In genomic region chr4:185597532-185598188, GRCh38 we compare ENCODE assay signal across 8 cellular contexts.
DNase-seq lines count a peak whose midpoint lies in the region; ATAC-seq, FAIRE-seq and TF ChIP-seq lines count a peak whose summit lies in the region.

No MANE protein-coding gene starts in this region.

- WGBS in A549 (ENCODE audit: missing lambda C conversion rate), result 26% methylated on average over 9 of the region's 9 CpGs

- H3K27ac Mint-ChIP-seq in activated CD8-positive, alpha-beta memory T cell treated with anti-CD3 and anti-CD28 coated beads, Interleukin-2, amount 10 ng/mL, durations not matched to agents 7 days and 5 days, result no peak overlapping the region

- TF ChIP-seq RAD21 in A549 (conservative IDR thresholded peaks at IDR 0.05 in 1 of 2, IDR thresholded peaks at IDR 0.05 in 1 of 2), result peak; percentile 74 to 81

- peaks cover 43% of the 10 kb centered on the region for H3K27me3 Mint-ChIP-seq in activated CD8-positive, alpha-beta memory T cell treated with anti-CD3 and anti-CD28 coated beads, Interleukin-2, amount 10 ng/mL, durations not matched to agents 7 days and 5 days

- H3K4me3 ChIP-seq in A549, result no peak overlapping the region
- no peak overlapping the region for H3K4me3 ChIP-seq in endothelial cell of umbilical vein (replicated peaks in 1 of 3; ENCODE audit: insufficient read depth in 1 of 3, low read depth in 1 of 3, low read length in 3 of 3)
- no peak overlapping the region for H3K4me3 ChIP-seq in mucosa of descending colon

- no TSS peak for BruUV-seq in endothelial cell of umbilical vein (replicated peaks; lab: Mats Ljungman, UMichigan)

- no peak overlapping the region for H2AFZ ChIP-seq in endothelial cell of umbilical vein (ENCODE audit: low read depth, low read length)

- no peak for TF ChIP-seq POLR2A in A549 (IDR thresholded peaks at IDR 0.05; ENCODE audit: low read length)
- TF ChIP-seq POLR2A in endothelial cell of umbilical vein (IDR thresholded peaks at IDR 0.05; ENCODE audit: low read depth, low read length), result no peak

- H3K9me1 ChIP-seq in endothelial cell of umbilical vein (replicated peaks; ENCODE audit: control insufficient read depth, extremely low read depth, insufficient read depth, low read length), result no peaks in the 10 kb centered on the region

- no peaks in the 10 kb centered on the region for H3K9me3 ChIP-seq in A549
- no peaks in the 10 kb centered on the region for H3K9me3 ChIP-seq in endothelial cell of umbilical vein (replicated peaks; ENCODE audit: control insufficient read depth, insufficient read depth, low read length)
- H3K9me3 ChIP-seq in mucosa of descending colon, result no peaks in the 10 kb centered on the region

- H3K27ac ChIP-seq in A549 (no peak overlapping the region), endothelial cell of umbilical vein (ENCODE audit: insufficient read depth, low read depth, low read length) (no peak overlapping the region)

- no peak for TF ChIP-seq EP300 in A549 (IDR thresholded peaks at IDR 0.05)

- no peaks in the 10 kb centered on the region for H3K27me3 ChIP-seq in endothelial cell of umbilical vein (ENCODE audit: control insufficient read depth in 2 of 2, insufficient read depth in 2 of 2, low read length in 2 of 2)

- DNase-seq in A549 (ENCODE audit: low read depth in 1 of 2, low spot score in 1 of 2) (peak; percentile 35 to 69), NCI-H82 treated with DMSO at 0.1 percent for 48 hours (lab: John Stamatoyannopoulos, UW; ENCODE audit: unreplicated experiment) (peak; percentile 42), endothelial cell of umbilical vein (ENCODE audit: low read depth, low spot score) (peak; percentile 84), mucosa of descending colon (peak; percentile 58 to 79 (median 79))
- DNase-seq in activated CD8-positive, alpha-beta memory T cell treated with anti-CD3 and anti-CD28 coated beads, Interleukin-2, amount 10 ng/mL, durations not matched to agents 7 days and 5 days, result peak; percentile 74
- peak; percentile 21 to 59 for DNase-seq in stimulated activated CD8-positive, alpha-beta memory T cell treated with anti-CD3 and anti-CD28 coated beads, Interleukin-4, amount 100 ng/mL, for 4 hours (ENCODE audit: low read depth in 2 of 2, low spot score in 1 of 2)

- TF ChIP-seq CTCF in A549 (IDR thresholded peaks at IDR 0.05) (peak; percentile 80), endothelial cell of umbilical vein (IDR thresholded peaks at IDR 0.05; ENCODE audit: extremely low read depth in 1 of 2, insufficient read depth in 1 of 2, low read depth in 1 of 2, low read length in 2 of 2) (peak; percentile 95 to 96), mucosa of descending colon (IDR thresholded peaks at IDR 0.05) (peak; percentile 92)

- H3K4me1 Mint-ChIP-seq in activated CD8-positive, alpha-beta memory T cell treated with anti-CD3 and anti-CD28 coated beads, Interleukin-2, amount 10 ng/mL, durations not matched to agents 7 days and 5 days, result no peaks in the 10 kb centered on the region

- ATAC-seq in A549 (peak; percentile 68 to 77), GM18508 (IDR thresholded peaks at IDR 0.05; ENCODE audit: insufficient read depth, unreplicated experiment) (peak; percentile 70), HG03342 (IDR thresholded peaks at IDR 0.05; ENCODE audit: unreplicated experiment) (peak; percentile 88), mucosa of descending colon (peak; percentile 88)
- ATAC-seq in activated CD8-positive, alpha-beta memory T cell treated with anti-CD3 and anti-CD28 coated beads, Interleukin-2, amount 10 ng/mL, durations not matched to agents 7 days and 5 days, result peak; percentile 57

- CTCF ChIA-PET in A549 (lab: Yijun Ruan, JAX) (interaction anchor here (0.8 to 2.8 kb wide), 22 partner anchors 10 to 554 kb away, joined by 3 to 23 read pairs (median 4); partner anchors contain the start of gene CCDC110), endothelial cell of umbilical vein (lab: Charles Lee) (interaction anchor here (0.5 to 5.0 kb wide), 78 partner anchors 8 to 593 kb away, joined by 3 to 107 read pairs (median 4); partner anchors contain the start of genes ANKRD37, CCDC110, LRP2BP and PDLIM3)
- CTCF ChIA-PET in activated CD8-positive, alpha-beta memory T cell treated with anti-CD3 and anti-CD28 coated beads, Interleukin-2, amount 10 ng/mL, durations not matched to agents 7 days and 5 days (lab: Charles Lee), result interaction anchor here (0.7 to 2.6 kb wide), 17 partner anchors 8 to 558 kb away, joined by 3 to 16 read pairs (median 4); partner anchors contain the start of gene CCDC110

- H3K36me3 Mint-ChIP-seq in activated CD8-positive, alpha-beta memory T cell treated with anti-CD3 and anti-CD28 coated beads, Interleukin-2, amount 10 ng/mL, durations not matched to agents 7 days and 5 days, result no peaks in the 10 kb centered on the region

- POLR2A ChIA-PET in A549 (lab: Yijun Ruan, JAX), result no interaction called here
- POLR2A ChIA-PET in endothelial cell of umbilical vein (lab: Charles Lee), result interaction anchor here (1.3 kb wide), 1 partner anchor 62 kb away, joined by 4 read pairs; the partner anchor contains the start of gene PDLIM3

- H3K9me3 Mint-ChIP-seq in activated CD8-positive, alpha-beta memory T cell treated with anti-CD3 and anti-CD28 coated beads, Interleukin-2, amount 10 ng/mL, durations not matched to agents 7 days and 5 days (ENCODE audit: low read depth), result no peaks in the 10 kb centered on the region

- intact Hi-C loops in endothelial cell of umbilical vein (cut with micrococcal nuclease), result loop anchor here (1.0 to 10.0 kb wide), 10 partner anchors 37 to 553 kb away; partner anchors contain the start of genes CCDC110, CFAP97 and PDLIM3
- intact Hi-C loops in mucosa of descending colon (cut with DNase I, micrococcal nuclease), result loop anchor here (5.0 to 10.0 kb wide), 2 partner anchors 123 to 125 kb away; partner anchors contain the start of gene CCDC110 (in 2 of the 2)

- H4K20me1 ChIP-seq in endothelial cell of umbilical vein (replicated peaks; ENCODE audit: control insufficient read depth, extremely low read depth, insufficient read depth, low read length), result no peaks in the 10 kb centered on the region

- peak; percentile 54 for FAIRE-seq in A549 (lab: Jason Lieb, UNC)
- peak; percentile 96 for FAIRE-seq in endothelial cell of umbilical vein (lab: Jason Lieb, UNC)

- H3K4me2 ChIP-seq in A549, result 0 out of 3 replicates have a peak overlapping the region, but pooled peaks have one; percentile 35
- no peak overlapping the region for H3K4me2 ChIP-seq in endothelial cell of umbilical vein (ENCODE audit: insufficient read depth, low read length)

- H3K79me2 ChIP-seq in endothelial cell of umbilical vein (ENCODE audit: control insufficient read depth, insufficient read depth, low read length), result no peaks in the 10 kb centered on the region

- dilution Hi-C loops in endothelial cell of umbilical vein (cut with MboI; ENCODE audit: extremely low pct_ligation_motif_present, low sequenced_read_pairs), result no loop called here

- no peak overlapping the region for H3K4me3 Mint-ChIP-seq in activated CD8-positive, alpha-beta memory T cell treated with anti-CD3 and anti-CD28 coated beads, Interleukin-2, amount 10 ng/mL, durations not matched to agents 7 days and 5 days

- H3K36me3 ChIP-seq in endothelial cell of umbilical vein (ENCODE audit: control insufficient read depth in 2 of 2, extremely low read depth in 1 of 2, insufficient read depth in 2 of 2, low read length in 2 of 2) (no peaks in the 10 kb centered on the region), mucosa of descending colon (ENCODE audit: low read depth) (no peaks in the 10 kb centered on the region)

- no peak overlapping the region for H3K9ac ChIP-seq in endothelial cell of umbilical vein (replicated peaks; ENCODE audit: extremely low read depth, insufficient read depth, low read length)

- H3K4me1 ChIP-seq in A549 (no peaks in the 10 kb centered on the region), endothelial cell of umbilical vein (ENCODE audit: control insufficient read depth, extremely low read depth, insufficient read depth, low read length) (no peaks in the 10 kb centered on the region), mucosa of descending colon (ENCODE audit: low read depth) (no peaks in the 10 kb centered on the region)

TF ChIP-seq in A549, 52 proteins besides CTCF, POLR2A, EP300 and RAD21:
- TF ChIP-seq CEBPB (IDR thresholded peaks at IDR 0.05) (peak in 1 of 2 experiments; percentile 55; a peak in 1 of 4 replicates), USF2 (IDR thresholded peaks at IDR 0.05) (no peak), SMC3 (IDR thresholded peaks at IDR 0.05) (peak; percentile 74)

TF ChIP-seq in endothelial cell of umbilical vein, 7 proteins besides CTCF, POLR2A, EP300 and RAD21:
- no peak for TF ChIP-seq MYC (IDR thresholded peaks at IDR 0.05; ENCODE audit: low read depth, low read length)
- TF ChIP-seq JUN (IDR thresholded peaks at IDR 0.05; ENCODE audit: borderline replicate concordance, insufficient read depth, insufficient read length, low read depth), result no peak
